Comparison of ENCODE assay signal across 26 cellular contexts in the genomic region with DNA sequence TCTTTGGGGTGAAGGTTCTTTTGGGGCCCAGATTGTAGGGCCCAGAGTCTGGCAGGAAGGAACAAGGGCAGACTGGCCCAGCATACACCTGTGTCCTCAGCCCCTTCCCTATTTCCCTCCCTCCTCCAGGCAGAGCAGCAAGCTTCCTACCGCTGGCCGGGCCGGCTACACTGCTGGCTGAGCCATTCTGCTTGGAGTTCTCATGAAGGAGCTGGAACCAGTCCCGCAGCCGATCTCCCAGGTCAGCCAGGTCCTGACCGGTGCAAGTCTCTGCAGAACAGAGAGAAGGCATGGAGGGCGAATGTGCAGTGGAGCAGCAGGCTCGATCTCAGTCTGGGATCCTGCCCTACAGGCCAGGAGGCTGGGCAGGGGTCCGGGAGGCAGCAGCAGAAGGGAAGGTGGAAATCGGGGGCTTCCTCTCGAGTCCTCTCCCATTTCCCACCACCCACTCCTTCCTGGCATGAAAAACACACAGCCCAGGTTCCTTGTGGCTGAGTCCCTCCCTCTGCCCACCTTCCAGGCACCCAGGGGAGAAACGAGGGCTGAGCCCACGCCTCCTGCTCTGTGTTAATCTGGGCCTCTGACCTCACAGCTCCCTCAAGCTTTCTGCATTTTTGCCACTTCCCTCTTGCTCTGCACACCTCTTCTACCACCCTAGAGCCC. TPM values are rescaled to one million over a fixed set of nuclear protein-coding genes. Genes with fewer than 3 reads are reported as not detected.
DNase-seq lines count a peak whose midpoint lies in the region; ATAC-seq, FAIRE-seq and TF ChIP-seq lines count a peak whose summit lies in the region.
"Had no signal": no experiment of that assay in that cellular context is flagged by ENCODE, and none has a peak within 500 bp of the region (broad histone marks: within the 10 kb centered on the region; RNA-seq: fewer than 3 reads in every experiment).

No MANE protein-coding gene starts in this region.

- H3K4me1 ChIP-seq in neural progenitor cell (peaks cover 8% of the 10 kb centered on the region), Karpas-422 (ENCODE audit: low read length) (no peaks in the 10 kb centered on the region), aorta (ENCODE audit: control insufficient read depth in 1 of 2, insufficient read depth in 2 of 2, low read length in 2 of 2) (no peaks in the 10 kb centered on the region)
- H3K4me1 ChIP-seq: ascending aorta had no signal

- H3K4me3 ChIP-seq in neural progenitor cell (no peak overlapping the region), Karpas-422 (ENCODE audit: low read length) (no peak overlapping the region), aorta (ENCODE audit: low read length in 2 of 2) (no peak overlapping the region)
- H3K4me3 ChIP-seq: ascending aorta, dorsolateral prefrontal cortex, hepatocyte, MG63, mucosa of descending colon, psoas muscle had no signal

- 89 to 90% methylated on average over 13 of the region's 13 CpGs for WGBS in aorta, 2 donors

- H3K9me3 Mint-ChIP-seq in activated CD4-positive, alpha-beta T cell treated with anti-CD3 and anti-CD28 coated beads, Interleukin-2, amount 10 ng/mL, durations not matched to agents 7 days and 5 days: no peaks in the 10 kb centered on the region
- H3K9me3 Mint-ChIP-seq in activated naive CD8-positive, alpha-beta T cell treated with anti-CD3 and anti-CD28 coated beads, Interleukin-2, amount 50 U/mL, for 24 hours: no peaks in the 10 kb centered on the region
- H3K9me3 Mint-ChIP-seq in neural progenitor cell: peaks cover 5% of the 10 kb centered on the region
- H3K9me3 Mint-ChIP-seq: activated T-helper 17 cell treated with anti-CD3 and anti-CD28 coated beads, Interleukin-2, amount 50 U/mL, for 72 hours had no signal

- peaks cover 68% of the 10 kb centered on the region for H3K36me3 Mint-ChIP-seq in activated CD4-positive, alpha-beta T cell treated with anti-CD3 and anti-CD28 coated beads, Interleukin-2, amount 10 ng/mL, durations not matched to agents 7 days and 5 days (ENCODE audit: low read depth)
- H3K36me3 Mint-ChIP-seq in activated naive CD8-positive, alpha-beta T cell treated with anti-CD3 and anti-CD28 coated beads, Interleukin-2, amount 50 U/mL, for 24 hours (ENCODE audit: low read depth): peaks cover 37% of the 10 kb centered on the region
- H3K36me3 Mint-ChIP-seq in neural progenitor cell: peaks cover 4% of the 10 kb centered on the region

- intact Hi-C loops in aorta (cut with DNase I): no loop called here

- POLR2A ChIA-PET in activated CD4-positive, alpha-beta T cell treated with anti-CD3 and anti-CD28 coated beads, Interleukin-2, amount 10 ng/mL, durations not matched to agents 7 days and 5 days (lab: Charles Lee): interaction anchor here (0.6 kb wide), 1 partner anchor 100 kb away, joined by 3 read pairs; no protein-coding TSS in a partner anchor

- TF ChIP-seq CTCF in neural progenitor cell (IDR thresholded peaks at IDR 0.05): no peak

- H3K9ac ChIP-seq in neural progenitor cell (no peak overlapping the region), Karpas-422 (ENCODE audit: low read length) (no peak overlapping the region)

- no peak overlapping the region for H2AFZ ChIP-seq in neural progenitor cell (replicated peaks)
- H2AFZ ChIP-seq in Karpas-422 (ENCODE audit: low read length): no peak overlapping the region
- H2AFZ ChIP-seq: hepatocyte had no signal

- no peak for ATAC-seq in activated naive CD8-positive, alpha-beta T cell treated with anti-CD3 and anti-CD28 coated beads, Interleukin-2, amount 50 U/mL, for 24 hours
- ATAC-seq in aorta (ENCODE audit: low FRiP score): no peak
- ATAC-seq: activated T-helper 17 cell treated with anti-CD3 and anti-CD28 coated beads, Interleukin-2, amount 50 U/mL, for 72 hours; mucosa of descending colon had no signal

- FAIRE-seq in GM12891 (lab: Jason Lieb, UNC): no peak
- FAIRE-seq: H1 had no signal

- H3K9me2 ChIP-seq in Karpas-422 (replicated peaks; ENCODE audit: insufficient read depth, low read length): no peaks in the 10 kb centered on the region

- H3F3A ChIP-seq in neural progenitor cell (ENCODE audit: low read depth): no peaks in the 10 kb centered on the region

- H3K36me3 ChIP-seq in neural progenitor cell (no peaks in the 10 kb centered on the region), Karpas-422 (ENCODE audit: insufficient read depth, low read length) (no peaks in the 10 kb centered on the region), aorta (ENCODE audit: control insufficient read depth in 1 of 2, insufficient read depth in 2 of 2, low read length in 1 of 2) (no peaks in the 10 kb centered on the region)
- H3K36me3 ChIP-seq: ascending aorta, MG63, neutrophil had no signal

- H3K79me2 ChIP-seq in neural progenitor cell (ENCODE audit: low read depth): no peaks in the 10 kb centered on the region
- H3K79me2 ChIP-seq in Karpas-422 (ENCODE audit: low read length): no peaks in the 10 kb centered on the region
- H3K79me2 ChIP-seq: hepatocyte had no signal

- H3K27me3 Mint-ChIP-seq in activated CD4-positive, alpha-beta T cell treated with anti-CD3 and anti-CD28 coated beads, Interleukin-2, amount 10 ng/mL, durations not matched to agents 7 days and 5 days: no peaks in the 10 kb centered on the region
- H3K27me3 Mint-ChIP-seq in activated naive CD8-positive, alpha-beta T cell treated with anti-CD3 and anti-CD28 coated beads, Interleukin-2, amount 50 U/mL, for 24 hours: no peaks in the 10 kb centered on the region
- H3K27me3 Mint-ChIP-seq in neural progenitor cell (ENCODE audit: insufficient read depth, low read depth): peaks cover 9% of the 10 kb centered on the region
- H3K27me3 Mint-ChIP-seq: activated T-helper 17 cell treated with anti-CD3 and anti-CD28 coated beads, Interleukin-2, amount 50 U/mL, for 72 hours had no signal

- no peaks in the 10 kb centered on the region for H4K20me1 ChIP-seq in neural progenitor cell (ENCODE audit: low read depth)
- H4K20me1 ChIP-seq in Karpas-422 (ENCODE audit: insufficient read depth, low read depth, low read length): no peaks in the 10 kb centered on the region

- H3K9me3 ChIP-seq in neural progenitor cell (ENCODE audit: low read depth) (no peaks in the 10 kb centered on the region), Karpas-422 (ENCODE audit: low read length) (no peaks in the 10 kb centered on the region), aorta (ENCODE audit: control insufficient read depth, low read length) (peaks cover 1% of the 10 kb centered on the region)
- H3K9me3 ChIP-seq: ascending aorta, MG63, mucosa of descending colon, neutrophil, psoas muscle had no signal

- H3K4me1 Mint-ChIP-seq in activated CD4-positive, alpha-beta T cell treated with anti-CD3 and anti-CD28 coated beads, Interleukin-2, amount 10 ng/mL, durations not matched to agents 7 days and 5 days: peaks cover 13% of the 10 kb centered on the region
- H3K4me1 Mint-ChIP-seq in activated naive CD8-positive, alpha-beta T cell treated with anti-CD3 and anti-CD28 coated beads, Interleukin-2, amount 50 U/mL, for 24 hours: peaks cover 26% of the 10 kb centered on the region
- H3K4me1 Mint-ChIP-seq in neural progenitor cell: peaks cover 64% of the 10 kb centered on the region

- H3K27ac ChIP-seq in neural progenitor cell (no peak overlapping the region), Karpas-422 (ENCODE audit: low read length) (no peak overlapping the region), aorta (ENCODE audit: low read depth in 1 of 2, low read length in 2 of 2) (no peak overlapping the region)
- H3K27ac ChIP-seq: 22Rv1, ascending aorta, hepatocyte, neutrophil, psoas muscle had no signal

- H3K27me3 ChIP-seq in neural progenitor cell: no peaks in the 10 kb centered on the region
- no peaks in the 10 kb centered on the region for H3K27me3 ChIP-seq in Karpas-422 (ENCODE audit: low read length)
- no peaks in the 10 kb centered on the region for H3K27me3 ChIP-seq in aorta (ENCODE audit: control insufficient read depth in 1 of 2, insufficient read depth in 2 of 2, low read length in 1 of 2)
- H3K27me3 ChIP-seq: ascending aorta, dorsolateral prefrontal cortex, hepatocyte, MG63, neutrophil had no signal

- no peak for TF ChIP-seq POLR2A in GM12891 (IDR thresholded peaks at IDR 0.05; ENCODE audit: low read depth, low read length)

- no peak overlapping the region for H3K4me2 ChIP-seq in neural progenitor cell
- no peak overlapping the region for H3K4me2 ChIP-seq in Karpas-422 (ENCODE audit: low read depth, low read length, poor library complexity, severe bottlenecking)
- H3K4me2 ChIP-seq: hepatocyte had no signal

- CTCF ChIA-PET in activated CD4-positive, alpha-beta T cell treated with anti-CD3 and anti-CD28 coated beads, Interleukin-2, amount 10 ng/mL, durations not matched to agents 7 days and 5 days (lab: Charles Lee): interaction anchor here (0.6 to 2.1 kb wide), 4 partner anchors 9 to 179 kb away, joined by 3 to 8 read pairs (median 3); no protein-coding TSS in a partner anchor

- DNase-seq in activated CD4-positive, alpha-beta T cell treated with anti-CD3 and anti-CD28 coated beads, Interleukin-2, amount 10 ng/mL, durations not matched to agents 7 days and 5 days: no peak
- DNase-seq in activated CD4-positive, alpha-beta T cell treated with anti-CD3 and anti-CD28 coated beads for 48 hours: no peak
- no peak for DNase-seq in GM12891 (ENCODE audit: insufficient read length, low spot score)
- no peak for DNase-seq in activated naive CD8-positive, alpha-beta T cell treated with anti-CD3 and anti-CD28 coated beads, Interleukin-2, amount 50 U/mL, for 24 hours
- no peak for DNase-seq in neural progenitor cell (ENCODE audit: low spot score)
- no peak for DNase-seq in stimulated activated CD4-positive, alpha-beta T cell treated with anti-CD3 and anti-CD28 coated beads, Interleukin-15, amount 100 ng/mL, for 24 hours
- DNase-seq in Karpas-422: no peak
- no peak for DNase-seq in aorta
- DNase-seq: activated CD4-positive, CD25-positive, alpha-beta regulatory T cell treated with anti-CD3 and anti-CD28 coated beads, Interleukin-2, amount 50 U/mL, for 72 hours; dorsolateral prefrontal cortex; MG63; NCI-H1436; NCI-H2107; NCI-H446 treated with DMSO at 0.1 percent for 48 hours; Right ventricle myocardium superior; stimulated activated CD4-positive, alpha-beta T cell treated with anti-CD3 and anti-CD28 coated beads, Interleukin-2, amount 100 ng/mL, for 24 hours; stimulated activated naive CD4-positive, alpha-beta T cell treated with Interleukin-2 at 50 U/mL for 16 hours; trophoblast cell had no signal

- H3K4me3 Mint-ChIP-seq in activated CD4-positive, alpha-beta T cell treated with anti-CD3 and anti-CD28 coated beads, Interleukin-2, amount 10 ng/mL, durations not matched to agents 7 days and 5 days: no peak overlapping the region
- H3K4me3 Mint-ChIP-seq in activated naive CD8-positive, alpha-beta T cell treated with anti-CD3 and anti-CD28 coated beads, Interleukin-2, amount 50 U/mL, for 24 hours: no peak overlapping the region
- H3K4me3 Mint-ChIP-seq in neural progenitor cell: no peak overlapping the region
- H3K4me3 Mint-ChIP-seq: activated T-helper 17 cell treated with anti-CD3 and anti-CD28 coated beads, Interleukin-2, amount 50 U/mL, for 72 hours had no signal

- H3K27ac Mint-ChIP-seq in activated CD4-positive, alpha-beta T cell treated with anti-CD3 and anti-CD28 coated beads, Interleukin-2, amount 10 ng/mL, durations not matched to agents 7 days and 5 days: peak overlapping the region; percentile 22
- H3K27ac Mint-ChIP-seq in activated naive CD8-positive, alpha-beta T cell treated with anti-CD3 and anti-CD28 coated beads, Interleukin-2, amount 50 U/mL, for 24 hours: peak overlapping the region; percentile 49
- peak overlapping the region; percentile 60 for H3K27ac Mint-ChIP-seq in neural progenitor cell

RNA-seq across cellular contexts. Expression of a gene that starts 20.8 kb away (rescaled TPM):
- 100 to 1,000 TPM; 423 to 424 TPM for total RNA-seq in activated CD4-positive, alpha-beta T cell treated with anti-CD3 and anti-CD28 coated beads, Interleukin-2, amount 10 ng/mL, durations not matched to agents 7 days and 5 days
- polyA plus RNA-seq in GM12891 (2012; ENCODE audit: low read depth, missing spikeins): 2.3 TPM
- 1.9 and 3.2 TPM in 2 replicates for total RNA-seq in neural progenitor cell (ENCODE audit: low replicate concordance)
- total RNA-seq in Karpas-422 (2014; rRNA removed; shearing (Covaris generic); ENCODE audit: low replicate concordance): 4.4 TPM in 1 of 2 replicates, not detected in the other
- 1 to 10 TPM; 4.5 to 7.3 TPM for total RNA-seq in aorta
- 1 to 10 TPM; 1.8 to 1.9 TPM for polyA plus RNA-seq in aorta

Comparison
In these comparisons a context has a peak if more than half of its experiments do, and no peak if none do; other contexts are left out.
1. RNA of a gene that starts 20.8 kb away (total RNA-seq): 423 to 424 TPM in activated CD4-positive, alpha-beta T cell treated with anti-CD3 and anti-CD28 coated beads, Interleukin-2, amount 10 ng/mL, durations not matched to agents 7 days and 5 days; 4.5 to 7.3 TPM in aorta, 1.9 to 3.2 TPM in neural progenitor cell and 4.4 TPM in Karpas-422; every median in the first group is over 10 times any median in the second.
2. Peak in every context shown above with its lines, with median percentiles within 50 percentile points of each other: H3K27ac Mint-ChIP-seq.